ENCODE assay signal across 1 cellular context in the genomic region with DNA sequence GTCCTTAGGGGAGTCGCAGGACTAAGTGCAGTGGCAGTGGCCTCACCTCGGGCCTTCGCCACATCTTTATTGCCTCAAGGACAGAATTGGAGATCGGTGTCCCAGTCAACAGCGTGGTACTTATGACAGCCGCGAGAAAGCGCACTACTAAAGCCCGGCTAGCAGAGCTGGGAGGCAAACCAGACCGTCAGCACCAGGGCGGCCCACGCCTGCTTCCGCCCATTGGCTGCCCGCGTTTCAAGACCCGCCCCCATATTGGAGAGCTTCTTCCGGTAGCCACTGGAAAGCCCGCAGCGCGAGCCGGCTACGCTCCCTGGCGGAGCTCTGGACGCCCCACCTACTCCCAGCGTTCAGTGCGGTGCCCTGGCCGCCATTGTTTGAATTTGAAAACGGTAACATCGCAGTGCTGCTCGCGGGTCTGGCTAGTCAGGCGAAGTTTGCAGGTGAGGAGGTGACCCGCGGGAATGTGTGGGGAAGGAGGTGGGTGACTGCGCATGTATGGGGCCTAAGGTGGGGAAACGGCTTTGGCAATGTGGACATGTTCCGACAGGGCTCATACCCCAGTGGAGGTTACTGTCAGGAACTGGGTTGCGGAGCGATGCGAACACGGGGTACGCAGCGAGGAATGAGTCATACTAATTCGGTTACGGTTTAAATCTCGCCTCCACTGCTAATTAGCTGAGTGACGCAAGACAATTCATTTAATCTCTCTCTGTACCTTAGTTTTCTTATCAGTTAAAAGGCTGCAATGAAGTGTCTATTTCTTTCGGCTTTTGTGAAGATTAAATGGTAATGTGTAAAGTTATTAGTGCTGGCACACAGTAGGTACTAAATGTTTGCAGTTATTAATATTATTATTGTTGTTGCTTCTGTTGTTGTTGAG.
TF ChIP-seq lines count a peak whose summit lies in the region.

Gene KIF20B (plus strand): TSS at position 353 of the 883 bp plus-strand sequence. CDS start 3,705 bp downstream, outside the sequence.

TF ChIP-seq in HepG2, 621 proteins besides CTCF, POLR2A, EP300 and RAD21 (continued from another document and continues in another):
- TF ChIP-seq ZNF740 (CRISPR knock-in tag; IDR thresholded peaks at IDR 0.05) (peak; percentile 74; the same call in 1 of the 2 replicates), ZFP91 (CRISPR knock-in tag; IDR thresholded peaks at IDR 0.05; ENCODE audit: borderline replicate concordance) (peak; percentile 76; the same call in 1 of the 2 replicates), ISX (CRISPR knock-in tag; conservative IDR thresholded peaks at IDR 0.05) (0 out of 2 replicates have a peak, but pooled peaks have one; percentile 25), ZNF720 (CRISPR knock-in tag; IDR thresholded peaks at IDR 0.05) (no peak), ZNF609 (CRISPR knock-in tag; IDR thresholded peaks at IDR 0.05; ENCODE audit: borderline replicate concordance) (peak; percentile 47), ARNTL (CRISPR knock-in tag; IDR thresholded peaks at IDR 0.05) (no peak; the same call in 1 of the 2 replicates), MYPOP (CRISPR knock-in tag; IDR thresholded peaks at IDR 0.05) (peak; percentile 64; the same call in 1 of the 2 replicates), ZIK1 (CRISPR knock-in tag; IDR thresholded peaks at IDR 0.05; ENCODE audit: borderline replicate concordance, low read depth) (no peak), NR3C1 (CRISPR knock-in tag; IDR thresholded peaks at IDR 0.05) (no peak), KAT8 (CRISPR knock-in tag; IDR thresholded peaks at IDR 0.05) (peak; percentile 88), HOXD1 (CRISPR knock-in tag; IDR thresholded peaks at IDR 0.05) (peak; percentile 56; the same call in 1 of the 2 replicates), ZNF234 (CRISPR knock-in tag; conservative IDR thresholded peaks at IDR 0.05) (no peak), AKNA (CRISPR knock-in tag; IDR thresholded peaks at IDR 0.05; ENCODE audit: borderline replicate concordance) (no peak; the same call in 1 of the 2 replicates), ZNF614 (CRISPR knock-in tag; IDR thresholded peaks at IDR 0.05; ENCODE audit: borderline replicate concordance) (peak; percentile 20; the same call in 1 of the 2 replicates), ZNF12 (CRISPR knock-in tag; IDR thresholded peaks at IDR 0.05) (no peak), GABPA (IDR thresholded peaks at IDR 0.05; ENCODE audit: low read depth, low read length) (peak; percentile 59), GABPA (CRISPR knock-in tag; IDR thresholded peaks at IDR 0.05; ENCODE audit: low read depth) (peak; percentile 90), GRHL1 (CRISPR knock-in tag; conservative IDR thresholded peaks at IDR 0.05) (no peak; the same call in 1 of the 2 replicates), YEATS2 (CRISPR knock-in tag; IDR thresholded peaks at IDR 0.05; ENCODE audit: borderline replicate concordance) (peak; percentile 83; the same call in 1 of the 2 replicates), NR2F2 (IDR thresholded peaks at IDR 0.05; ENCODE audit: borderline replicate concordance, low read depth) (peak; percentile 46; the same call in 1 of the 2 replicates), HDAC6 (IDR thresholded peaks at IDR 0.05; ENCODE audit: low read depth, low read length) (no peak), ZBTB14 (CRISPR knock-in tag; IDR thresholded peaks at IDR 0.05) (0 out of 2 replicates have a peak, but pooled peaks have one; percentile 33), ZBTB49 (CRISPR knock-in tag; IDR thresholded peaks at IDR 0.05; ENCODE audit: borderline replicate concordance) (no peak), SAP130 (CRISPR knock-in tag; IDR thresholded peaks at IDR 0.05; ENCODE audit: low read depth) (peak; percentile 100), ZNF382 (CRISPR knock-in tag; IDR thresholded peaks at IDR 0.05; ENCODE audit: borderline replicate concordance) (no peak), CHCHD3 (CRISPR knock-in tag; IDR thresholded peaks at IDR 0.05) (peak; percentile 98), PBX2 (CRISPR knock-in tag; IDR thresholded peaks at IDR 0.05) (no peak)
